ENCODE assay signal across 1 cellular context in genomic region chr20:37160683-37161082, GRCh38.
TF ChIP-seq lines count a peak whose summit lies in the region.

No MANE protein-coding gene starts in this region.

TF ChIP-seq in HepG2, 621 proteins besides CTCF, POLR2A, EP300 and RAD21:
- TF ChIP-seq, protein P1, sequence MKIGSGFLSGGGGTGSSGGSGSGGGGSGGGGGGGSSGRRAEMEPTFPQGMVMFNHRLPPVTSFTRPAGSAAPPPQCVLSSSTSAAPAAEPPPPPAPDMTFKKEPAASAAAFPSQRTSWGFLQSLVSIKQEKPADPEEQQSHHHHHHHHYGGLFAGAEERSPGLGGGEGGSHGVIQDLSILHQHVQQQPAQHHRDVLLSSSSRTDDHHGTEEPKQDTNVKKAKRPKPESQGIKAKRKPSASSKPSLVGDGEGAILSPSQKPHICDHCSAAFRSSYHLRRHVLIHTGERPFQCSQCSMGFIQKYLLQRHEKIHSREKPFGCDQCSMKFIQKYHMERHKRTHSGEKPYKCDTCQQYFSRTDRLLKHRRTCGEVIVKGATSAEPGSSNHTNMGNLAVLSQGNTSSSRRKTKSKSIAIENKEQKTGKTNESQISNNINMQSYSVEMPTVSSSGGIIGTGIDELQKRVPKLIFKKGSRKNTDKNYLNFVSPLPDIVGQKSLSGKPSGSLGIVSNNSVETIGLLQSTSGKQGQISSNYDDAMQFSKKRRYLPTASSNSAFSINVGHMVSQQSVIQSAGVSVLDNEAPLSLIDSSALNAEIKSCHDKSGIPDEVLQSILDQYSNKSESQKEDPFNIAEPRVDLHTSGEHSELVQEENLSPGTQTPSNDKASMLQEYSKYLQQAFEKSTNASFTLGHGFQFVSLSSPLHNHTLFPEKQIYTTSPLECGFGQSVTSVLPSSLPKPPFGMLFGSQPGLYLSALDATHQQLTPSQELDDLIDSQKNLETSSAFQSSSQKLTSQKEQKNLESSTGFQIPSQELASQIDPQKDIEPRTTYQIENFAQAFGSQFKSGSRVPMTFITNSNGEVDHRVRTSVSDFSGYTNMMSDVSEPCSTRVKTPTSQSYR (CRISPR knock-in tag; IDR thresholded peaks at IDR 0.05; ENCODE audit: borderline replicate concordance): no peak
- no peak for TF ChIP-seq ZNF431 (CRISPR knock-in tag; IDR thresholded peaks at IDR 0.05; ENCODE audit: borderline replicate concordance, low read depth)
